ENCODE assay signal across 2 cellular contexts in the genomic region with DNA sequence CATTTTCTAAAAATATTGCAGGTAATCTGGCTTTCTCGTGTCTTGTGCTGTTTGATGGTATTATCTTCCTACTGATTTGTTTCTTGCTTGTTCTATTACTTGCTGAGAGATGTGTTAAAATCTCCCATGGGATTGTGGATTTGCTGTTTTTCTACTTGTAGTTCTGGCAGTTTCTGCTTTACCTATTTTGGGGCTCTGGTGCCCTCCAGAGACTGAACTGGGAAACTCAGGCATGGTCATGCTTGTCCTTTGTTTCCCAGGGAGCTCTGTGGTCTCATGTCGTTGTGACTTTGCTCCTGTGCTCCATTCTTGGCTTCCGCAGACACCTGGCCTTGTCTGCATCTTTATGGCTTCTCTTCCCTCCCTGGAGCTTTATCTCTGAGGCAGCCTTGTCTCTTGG.
TF ChIP-seq lines count a peak whose summit lies in the region.

No MANE protein-coding gene starts in this region.

TF ChIP-seq in H1, 55 proteins besides CTCF, POLR2A, EP300 and RAD21:
- TF ChIP-seq JUN (IDR thresholded peaks at IDR 0.05; ENCODE audit: low read depth, low read length) (no peak), CREB1 (IDR thresholded peaks at IDR 0.05) (no peak), GTF2F1 (IDR thresholded peaks at IDR 0.05; ENCODE audit: borderline replicate concordance, low read depth, low read length) (no peak), TAF7 (optimal IDR thresholded peaks at IDR 0.05; ENCODE audit: borderline replicate concordance, low read depth, low read length) (no peak), JUND (IDR thresholded peaks at IDR 0.05; ENCODE audit: low read length) (no peak), RFX5 (IDR thresholded peaks at IDR 0.05; ENCODE audit: borderline replicate concordance, low read depth, low read length) (no peak), CEBPB (IDR thresholded peaks at IDR 0.05; ENCODE audit: low read depth, low read length) (no peak), KDM4A (IDR thresholded peaks at IDR 0.05; ENCODE audit: low read depth, low read length, severe bottlenecking) (no peak), EZH2 (IDR thresholded peaks at IDR 0.05; ENCODE audit: low read depth, low read length, severe bottlenecking) (no peak), SIN3A (conservative IDR thresholded peaks at IDR 0.05 in 1 of 2, IDR thresholded peaks at IDR 0.05 in 1 of 2; ENCODE audit: low read depth in 1 of 2, low read length in 2 of 2) (no peak)
- TF ChIP-seq, protein P1, sequence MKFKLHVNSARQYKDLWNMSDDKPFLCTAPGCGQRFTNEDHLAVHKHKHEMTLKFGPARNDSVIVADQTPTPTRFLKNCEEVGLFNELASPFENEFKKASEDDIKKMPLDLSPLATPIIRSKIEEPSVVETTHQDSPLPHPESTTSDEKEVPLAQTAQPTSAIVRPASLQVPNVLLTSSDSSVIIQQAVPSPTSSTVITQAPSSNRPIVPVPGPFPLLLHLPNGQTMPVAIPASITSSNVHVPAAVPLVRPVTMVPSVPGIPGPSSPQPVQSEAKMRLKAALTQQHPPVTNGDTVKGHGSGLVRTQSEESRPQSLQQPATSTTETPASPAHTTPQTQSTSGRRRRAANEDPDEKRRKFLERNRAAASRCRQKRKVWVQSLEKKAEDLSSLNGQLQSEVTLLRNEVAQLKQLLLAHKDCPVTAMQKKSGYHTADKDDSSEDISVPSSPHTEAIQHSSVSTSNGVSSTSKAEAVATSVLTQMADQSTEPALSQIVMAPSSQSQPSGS (IDR thresholded peaks at IDR 0.05; ENCODE audit: low read length) = no peak

TF ChIP-seq in neural cell, 6 proteins besides CTCF, POLR2A, EP300 and RAD21:
- TF ChIP-seq TAF1 (IDR thresholded peaks at IDR 0.05; ENCODE audit: low read depth) = no peak
- TF ChIP-seq MXI1 (conservative IDR thresholded peaks at IDR 0.05; ENCODE audit: poor library complexity, severe bottlenecking) = peak; percentile 11
- peak; percentile 62 for TF ChIP-seq SMC3 (conservative IDR thresholded peaks at IDR 0.05; ENCODE audit: poor library complexity)
- no peak for TF ChIP-seq EZH2 (IDR thresholded peaks at IDR 0.05; ENCODE audit: borderline replicate concordance, insufficient read depth, low read length, poor library complexity, severe bottlenecking)
- TF ChIP-seq POLR2AphosphoS5 (IDR thresholded peaks at IDR 0.05) = no peak
- TF ChIP-seq, protein P2, sequence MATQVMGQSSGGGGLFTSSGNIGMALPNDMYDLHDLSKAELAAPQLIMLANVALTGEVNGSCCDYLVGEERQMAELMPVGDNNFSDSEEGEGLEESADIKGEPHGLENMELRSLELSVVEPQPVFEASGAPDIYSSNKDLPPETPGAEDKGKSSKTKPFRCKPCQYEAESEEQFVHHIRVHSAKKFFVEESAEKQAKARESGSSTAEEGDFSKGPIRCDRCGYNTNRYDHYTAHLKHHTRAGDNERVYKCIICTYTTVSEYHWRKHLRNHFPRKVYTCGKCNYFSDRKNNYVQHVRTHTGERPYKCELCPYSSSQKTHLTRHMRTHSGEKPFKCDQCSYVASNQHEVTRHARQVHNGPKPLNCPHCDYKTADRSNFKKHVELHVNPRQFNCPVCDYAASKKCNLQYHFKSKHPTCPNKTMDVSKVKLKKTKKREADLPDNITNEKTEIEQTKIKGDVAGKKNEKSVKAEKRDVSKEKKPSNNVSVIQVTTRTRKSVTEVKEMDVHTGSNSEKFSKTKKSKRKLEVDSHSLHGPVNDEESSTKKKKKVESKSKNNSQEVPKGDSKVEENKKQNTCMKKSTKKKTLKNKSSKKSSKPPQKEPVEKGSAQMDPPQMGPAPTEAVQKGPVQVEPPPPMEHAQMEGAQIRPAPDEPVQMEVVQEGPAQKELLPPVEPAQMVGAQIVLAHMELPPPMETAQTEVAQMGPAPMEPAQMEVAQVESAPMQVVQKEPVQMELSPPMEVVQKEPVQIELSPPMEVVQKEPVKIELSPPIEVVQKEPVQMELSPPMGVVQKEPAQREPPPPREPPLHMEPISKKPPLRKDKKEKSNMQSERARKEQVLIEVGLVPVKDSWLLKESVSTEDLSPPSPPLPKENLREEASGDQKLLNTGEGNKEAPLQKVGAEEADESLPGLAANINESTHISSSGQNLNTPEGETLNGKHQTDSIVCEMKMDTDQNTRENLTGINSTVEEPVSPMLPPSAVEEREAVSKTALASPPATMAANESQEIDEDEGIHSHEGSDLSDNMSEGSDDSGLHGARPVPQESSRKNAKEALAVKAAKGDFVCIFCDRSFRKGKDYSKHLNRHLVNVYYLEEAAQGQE (IDR thresholded peaks at IDR 0.05; ENCODE audit: borderline replicate concordance) = no peak
